ENCODE assay signal across 1 cellular context in the genomic region with DNA sequence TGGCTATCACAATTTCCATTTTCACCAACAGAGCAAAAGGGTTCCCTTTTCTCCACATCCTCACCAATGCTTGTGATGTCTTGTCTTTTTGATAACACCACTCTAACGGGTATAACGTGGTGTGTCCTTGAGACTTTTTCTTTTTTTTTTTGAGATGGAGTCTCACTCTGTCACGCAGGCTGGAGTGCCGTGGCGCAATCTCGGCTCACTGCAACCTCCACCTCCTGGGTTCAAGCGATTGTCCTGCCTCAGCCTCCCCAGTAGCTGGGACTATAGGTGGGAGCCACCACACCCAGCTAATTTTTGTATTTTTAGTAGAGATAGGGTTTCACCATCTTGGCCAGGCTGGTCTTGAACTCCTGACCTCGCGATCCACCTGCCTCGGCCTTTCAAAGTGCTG.
TF ChIP-seq lines count a peak whose summit lies in the region.
"Not testable (repeated sequence)": the region's sequence is repeated elsewhere in the genome, so short reads cannot be mapped to it uniquely, and the experiment has no call there.

No MANE protein-coding gene starts in this region.

TF ChIP-seq in K562, 482 proteins besides CTCF, POLR2A, EP300 and RAD21:
- TF ChIP-seq CEBPG (CRISPR knock-in tag; IDR thresholded peaks at IDR 0.05), result not testable (repeated sequence)
- TF ChIP-seq CEBPG (tag; conservative IDR thresholded peaks at IDR 0.05 in 1 of 2, IDR thresholded peaks at IDR 0.05 in 1 of 2) (peak in 1 of 2 experiments; percentile 12; a peak in 1 of 4 replicates), FOSL1 (tag; conservative IDR thresholded peaks at IDR 0.05) (peak; percentile 11; the same call in 1 of the 2 replicates), CEBPB (tag; IDR thresholded peaks at IDR 0.05) (0 out of 2 replicates have a peak, but pooled peaks have one; percentile 9), CBX2 (IDR thresholded peaks at IDR 0.05; ENCODE audit: insufficient read depth, low read length, poor library complexity, severe bottlenecking) (peak; percentile 9)
